Comparison of ENCODE assay signal across 14 cellular contexts in genomic region chr16:89953671-89954406, GRCh38. TPM values are rescaled to one million over a fixed set of nuclear protein-coding genes. Genes with fewer than 3 reads are reported as not detected.
DNase-seq lines count a peak whose midpoint lies in the region; ATAC-seq and TF ChIP-seq lines count a peak whose summit lies in the region.
"Had no signal": no experiment of that assay in that cellular context is flagged by ENCODE, and none has a peak within 500 bp of the region (broad histone marks: within the 10 kb centered on the region; RNA-seq: fewer than 3 reads in every experiment).

No MANE protein-coding gene starts in this region.

- H3K4me1 Mint-ChIP-seq in activated T-helper 1 cell treated with anti-CD3 and anti-CD28 coated beads, Interleukin-12 subunit alpha, Interleukin-12 subunit beta, Interleukin-2, Interleukin-4 antibody, amounts not matched to agents 30 ng/mL and 10 ng/mL and 1 ng/mL, durations not matched to agents 14 hours and 24 hours and 36 hours (ENCODE audit: low read depth) = no peaks in the 10 kb centered on the region

- no peaks in the 10 kb centered on the region for H3K27me3 ChIP-seq in Karpas-422 (ENCODE audit: low read length)
- H3K27me3 ChIP-seq: foreskin keratinocyte had no signal

- H2AFZ ChIP-seq in Karpas-422 (ENCODE audit: low read length) = no peak overlapping the region

- H3K79me2 ChIP-seq in Karpas-422 (ENCODE audit: low read length) = peaks cover 74% of the 10 kb centered on the region

- H3K4me3 Mint-ChIP-seq in activated T-helper 1 cell treated with anti-CD3 and anti-CD28 coated beads, Interleukin-12 subunit alpha, Interleukin-12 subunit beta, Interleukin-2, Interleukin-4 antibody, amounts not matched to agents 30 ng/mL and 10 ng/mL and 1 ng/mL, durations not matched to agents 14 hours and 24 hours and 36 hours = no peak overlapping the region
- H3K4me3 Mint-ChIP-seq: CD4-positive, alpha-beta memory T cell had no signal

- H3K9me3 ChIP-seq in Karpas-422 (ENCODE audit: low read length) (no peaks in the 10 kb centered on the region), mucosa of descending colon (no peaks in the 10 kb centered on the region)

- peak overlapping the region; percentile 64 for H3K4me2 ChIP-seq in Karpas-422 (ENCODE audit: low read depth, low read length, poor library complexity, severe bottlenecking)

- H3K9me3 Mint-ChIP-seq in activated T-helper 1 cell treated with anti-CD3 and anti-CD28 coated beads, Interleukin-12 subunit alpha, Interleukin-12 subunit beta, Interleukin-2, Interleukin-4 antibody, amounts not matched to agents 30 ng/mL and 10 ng/mL and 1 ng/mL, durations not matched to agents 14 hours and 24 hours and 36 hours = no peaks in the 10 kb centered on the region
- H3K9me3 Mint-ChIP-seq: CD4-positive, alpha-beta memory T cell; H9; neural crest cell had no signal

- peaks cover 4% of the 10 kb centered on the region for H3K27me3 Mint-ChIP-seq in activated T-helper 1 cell treated with anti-CD3 and anti-CD28 coated beads, Interleukin-12 subunit alpha, Interleukin-12 subunit beta, Interleukin-2, Interleukin-4 antibody, amounts not matched to agents 30 ng/mL and 10 ng/mL and 1 ng/mL, durations not matched to agents 14 hours and 24 hours and 36 hours (ENCODE audit: insufficient read depth)
- H3K27me3 Mint-ChIP-seq: CD4-positive, alpha-beta memory T cell had no signal

- H3K27ac ChIP-seq in Karpas-422 (ENCODE audit: low read length) = peak overlapping the region; percentile 95
- H3K27ac ChIP-seq: foreskin keratinocyte had no signal

- peaks cover 83% of the 10 kb centered on the region for H3K4me1 ChIP-seq in Karpas-422 (ENCODE audit: low read length)
- peaks cover 3% of the 10 kb centered on the region for H3K4me1 ChIP-seq in mucosa of descending colon (ENCODE audit: low read depth)
- H3K4me1 ChIP-seq: foreskin keratinocyte had no signal

- H3K4me3 ChIP-seq in Karpas-422 (ENCODE audit: low read length) (peak overlapping the region; percentile 49; the same call in 1 of the 2 replicates), mucosa of descending colon (no peak overlapping the region)

- peaks cover 10% of the 10 kb centered on the region for H3K36me3 Mint-ChIP-seq in activated T-helper 1 cell treated with anti-CD3 and anti-CD28 coated beads, Interleukin-12 subunit alpha, Interleukin-12 subunit beta, Interleukin-2, Interleukin-4 antibody, amounts not matched to agents 30 ng/mL and 10 ng/mL and 1 ng/mL, durations not matched to agents 14 hours and 24 hours and 36 hours (ENCODE audit: low read depth)

- peak; percentile 72 for ATAC-seq in GM18907 (IDR thresholded peaks at IDR 0.05; ENCODE audit: unreplicated experiment)
- peak; percentile 56 for ATAC-seq in GM21737 (IDR thresholded peaks at IDR 0.05; ENCODE audit: unreplicated experiment)
- ATAC-seq in mucosa of descending colon = peak; percentile 12
- ATAC-seq: foreskin keratinocyte had no signal

- no peak overlapping the region for H3K27ac Mint-ChIP-seq in activated T-helper 1 cell treated with anti-CD3 and anti-CD28 coated beads, Interleukin-12 subunit alpha, Interleukin-12 subunit beta, Interleukin-2, Interleukin-4 antibody, amounts not matched to agents 30 ng/mL and 10 ng/mL and 1 ng/mL, durations not matched to agents 14 hours and 24 hours and 36 hours

- intact Hi-C loops in mucosa of descending colon (cut with DNase I, micrococcal nuclease) = no loop called here
- intact Hi-C loops in activated T-helper 1 cell treated with anti-CD3 and anti-CD28 coated beads, Interleukin-12 subunit alpha, Interleukin-12 subunit beta, Interleukin-2, Interleukin-4 antibody, amounts not matched to agents 30 ng/mL and 10 ng/mL and 1 ng/mL, durations not matched to agents 14 hours and 24 hours and 36 hours (cut with micrococcal nuclease) = no loop called here

- DNase-seq in Karpas-422 (peak; percentile 77), mucosa of descending colon (no peak), T-helper 2 cell (no peak), SW480 (ENCODE audit: low spot score) (no peak)
- DNase-seq in activated T-helper 1 cell treated with anti-CD3 and anti-CD28 coated beads, Interleukin-12 subunit alpha, Interleukin-12 subunit beta, Interleukin-2, Interleukin-4 antibody, amounts not matched to agents 30 ng/mL and 10 ng/mL and 1 ng/mL, durations not matched to agents 14 hours and 24 hours and 36 hours (ENCODE audit: low spot score) = no peak
- DNase-seq in stimulated activated CD4-positive, alpha-beta T cell treated with anti-CD3 and anti-CD28 coated beads, Interleukin-2, amount 100 ng/mL, for 24 hours = no peak
- DNase-seq: amniotic stem cell; CD4-positive, alpha-beta memory T cell; foreskin keratinocyte; H9; NCI-H1436 treated with DMSO at 0.1 percent for 48 hours had no signal

- peak overlapping the region; percentile 63 for H3K9ac ChIP-seq in Karpas-422 (ENCODE audit: low read length)

- H3K9me2 ChIP-seq in Karpas-422 (replicated peaks; ENCODE audit: insufficient read depth, low read length) = no peaks in the 10 kb centered on the region

- H3K36me3 ChIP-seq in Karpas-422 (ENCODE audit: insufficient read depth, low read length) (peaks cover 50% of the 10 kb centered on the region), mucosa of descending colon (ENCODE audit: low read depth) (no peaks in the 10 kb centered on the region)

- H4K20me1 ChIP-seq in Karpas-422 (ENCODE audit: insufficient read depth, low read depth, low read length) = peaks cover 5% of the 10 kb centered on the region; the same call in 1 of the 2 replicates

- no peak for TF ChIP-seq CTCF in mucosa of descending colon (IDR thresholded peaks at IDR 0.05)

RNA-seq across cellular contexts. Expression of gene DEF8, which starts 5.3 kb away (rescaled TPM):
- total RNA-seq in Karpas-422 (2014; rRNA removed; shearing (Covaris generic); ENCODE audit: low replicate concordance) = 125 and 219 TPM in 2 replicates
- total RNA-seq in mucosa of descending colon = 10 to 100 TPM; 25.2 to 45.4 (median 31.9) TPM
- total RNA-seq in activated T-helper 1 cell treated with anti-CD3 and anti-CD28 coated beads, Interleukin-12 subunit alpha, Interleukin-12 subunit beta, Interleukin-2, Interleukin-4 antibody, amounts not matched to agents 30 ng/mL and 10 ng/mL and 1 ng/mL, durations not matched to agents 14 hours and 24 hours and 36 hours = 42.5 and 43.9 TPM in 2 replicates

RNA-seq across cellular contexts. Expression of gene TUBB3, which starts 30.7 kb away (rescaled TPM):
- total RNA-seq in Karpas-422 (2014; rRNA removed; shearing (Covaris generic); ENCODE audit: low replicate concordance) = 210 and 405 TPM in 2 replicates
- 10 to 100 TPM in 1 of 3 donors, 1 to 10 TPM in 2; 1.8 to 26.8 (median 7.5) TPM for total RNA-seq in mucosa of descending colon
- 2.0 and 2.6 TPM in 2 replicates for total RNA-seq in activated T-helper 1 cell treated with anti-CD3 and anti-CD28 coated beads, Interleukin-12 subunit alpha, Interleukin-12 subunit beta, Interleukin-2, Interleukin-4 antibody, amounts not matched to agents 30 ng/mL and 10 ng/mL and 1 ng/mL, durations not matched to agents 14 hours and 24 hours and 36 hours

RNA-seq across cellular contexts. Expression of gene MC1R, which starts 35.2 kb away (rescaled TPM):
- total RNA-seq in Karpas-422 (2014; rRNA removed; shearing (Covaris generic); ENCODE audit: low replicate concordance) = 3.2 and 4.8 TPM in 2 replicates
- 1 to 10 TPM; 4.1 to 4.8 (median 4.3) TPM for total RNA-seq in mucosa of descending colon
- total RNA-seq in activated T-helper 1 cell treated with anti-CD3 and anti-CD28 coated beads, Interleukin-12 subunit alpha, Interleukin-12 subunit beta, Interleukin-2, Interleukin-4 antibody, amounts not matched to agents 30 ng/mL and 10 ng/mL and 1 ng/mL, durations not matched to agents 14 hours and 24 hours and 36 hours = 5.5 and 5.6 TPM in 2 replicates

Comparison
In these comparisons a context has a peak if more than half of its experiments do, and no peak if none do; other contexts are left out.
1. ATAC-seq: peak in every context shown above with its lines; median percentile 72 in GM18907; 56 in GM21737; 12 in mucosa of descending colon.